11 cellular contexts compared by ENCODE assay signal in genomic region chrX:15849555-15849954, GRCh38. TPM values are rescaled to one million over a fixed set of nuclear protein-coding genes. Genes with fewer than 3 reads are reported as not detected.
DNase-seq lines count a peak whose midpoint lies in the region; ATAC-seq and TF ChIP-seq lines count a peak whose summit lies in the region.
"Had no signal": no experiment of that assay in that cellular context is flagged by ENCODE, and none has a peak within 500 bp of the region (broad histone marks: within the 10 kb centered on the region; RNA-seq: fewer than 3 reads in every experiment).

No MANE protein-coding gene starts in this region.

- H3K27ac ChIP-seq in psoas muscle = peak overlapping the region; percentile 76

- H3K4me3 ChIP-seq in psoas muscle = peak overlapping the region; percentile 35

- TF ChIP-seq CTCF in psoas muscle (IDR thresholded peaks at IDR 0.05) = peak; percentile 33

- peaks cover 0 to 6% of the 10 kb centered on the region in 2 donors for H3K36me3 ChIP-seq in psoas muscle (ENCODE audit: insufficient read depth in 1 of 2, low read depth in 1 of 2)

- H3K9me3 ChIP-seq in psoas muscle = no peaks in the 10 kb centered on the region

- peaks cover 29% of the 10 kb centered on the region for H3K4me1 ChIP-seq in psoas muscle

- DNase-seq in G401 (ENCODE audit: low spot score) = peak; percentile 50
- peak; percentile 7 for DNase-seq in OCI-M1 (lab: John Stamatoyannopoulos, UW)
- DNase-seq in fibroblast of peridontal ligament (ENCODE audit: extremely low read depth) = peak; percentile 40
- no peak for DNase-seq in psoas muscle
- no peak for DNase-seq in GOT3 (lab: John Stamatoyannopoulos, UW)
- DNase-seq in NCI-H1694 treated with DMSO at 0.1 percent for 48 hours (lab: John Stamatoyannopoulos, UW) = no peak
- DNase-seq: amniotic stem cell, NCI-H1417 treated with DMSO at 0.1 percent for 48 hours, T-helper 9 cell had no signal

- in situ Hi-C loops in G401 (cut with HindIII; ENCODE audit: low sequenced_read_pairs) = no loop called here

- ATAC-seq in psoas muscle (peak; percentile 29 to 71 (median 50)), GM21381 (IDR thresholded peaks at IDR 0.05; ENCODE audit: unreplicated experiment) (no peak), HG02885 (IDR thresholded peaks at IDR 0.05; ENCODE audit: poor library complexity, unreplicated experiment) (no peak)

- WGBS in psoas muscle, 3 donors = 31 to 37% (median 32%) methylated on average over 5 of the region's 5 CpGs

- peaks cover 0 to 20% (median 0%) of the 10 kb centered on the region in 3 donors for H3K27me3 ChIP-seq in psoas muscle (ENCODE audit: insufficient read depth in 3 of 3, low read length in 2 of 3)

- intact Hi-C loops in psoas muscle (cut with DNase I) = no loop called here

RNA-seq across cellular contexts. Expression of gene AP1S2, which starts 5.1 kb away (rescaled TPM):
- total RNA-seq in G401 (2014; rRNA removed; shearing (Covaris generic)) = 2.4 and 3.9 TPM in 2 replicates
- total RNA-seq in psoas muscle = 100 to 1,000 TPM in 2 of 4 donors, 10 to 100 TPM in 2; 80.4 to 162 (median 120) TPM
- 100 to 1,000 TPM in 2 of 3 donors, 10 to 100 TPM in 1; 80.0 to 133 (median 116) TPM for polyA plus RNA-seq in psoas muscle

RNA-seq across cellular contexts. Expression of gene ZRSR2, which starts 59.3 kb away (rescaled TPM):
- 0.49 TPM in 1 of 2 replicates, not detected in the other for total RNA-seq in G401 (2014; rRNA removed; shearing (Covaris generic))
- 10 to 100 TPM in 1 of 4 donors, 1 to 10 TPM in 3; 7.4 to 12.7 (median 8.9) TPM for total RNA-seq in psoas muscle
- 10 to 100 TPM; 10.7 to 22.2 (median 15.5) TPM for polyA plus RNA-seq in psoas muscle

Comparison
In these comparisons a context has a peak if more than half of its experiments do, and no peak if none do; other contexts are left out.
1. DNase-seq: peak in G401 (single experiment), OCI-M1 (single experiment) and fibroblast of peridontal ligament (single experiment); none in psoas muscle (0 of 2), GOT3 (single experiment) and NCI-H1694 treated with DMSO at 0.1 percent for 48 hours (single experiment).
2. ATAC-seq: peak in psoas muscle (4 of 4); none in GM21381 (single experiment) and HG02885 (single experiment).
3. RNA of gene AP1S2, which starts 5.1 kb away (total RNA-seq): 80.4 to 162 TPM in psoas muscle; 2.4 to 3.9 TPM in G401; every median in the first group is over 10 times any median in the second.